1 cellular context compared by ENCODE assay signal in the genomic region with DNA sequence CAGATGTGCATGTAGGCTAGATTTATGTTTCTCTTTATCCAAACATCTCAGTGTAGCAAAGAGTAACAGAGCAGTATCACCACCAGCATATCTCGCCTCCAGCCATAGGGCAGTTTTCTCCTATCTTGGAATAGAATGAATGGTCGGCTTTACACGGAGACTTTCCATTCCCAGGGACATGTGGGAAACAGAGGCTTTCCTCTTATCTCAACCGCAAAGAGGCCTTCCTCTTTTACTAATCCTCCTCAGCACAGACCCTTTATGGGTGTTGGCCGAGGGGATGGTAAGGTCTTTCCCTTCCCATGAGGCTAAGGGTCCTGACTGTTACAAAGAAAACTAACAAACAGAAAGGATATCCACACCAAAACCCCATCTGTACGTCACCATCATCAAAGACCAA.
TF ChIP-seq lines count a peak whose summit lies in the region.
"Not testable (repeated sequence)": the region's sequence is repeated elsewhere in the genome, so short reads cannot be mapped to it uniquely, and the experiment has no call there.

No MANE protein-coding gene starts in this region.

TF ChIP-seq in K562, 482 proteins besides CTCF, POLR2A, EP300 and RAD21:
- TF ChIP-seq DPF2 (IDR thresholded peaks at IDR 0.05), result peak; percentile 41; the same call in 1 of the 2 replicates
- TF ChIP-seq RCOR1 (IDR thresholded peaks at IDR 0.05; ENCODE audit: borderline replicate concordance in 1 of 2, low read depth in 2 of 2, low read length in 2 of 2), result peak in 1 of 2 experiments; percentile 32; a peak in 1 of 4 replicates
- peak; percentile 90 for TF ChIP-seq SPI1 (IDR thresholded peaks at IDR 0.05; ENCODE audit: borderline replicate concordance, low read depth, low read length)
- peak; percentile 60; the same call in 1 of the 2 replicates for TF ChIP-seq SMARCA4 (IDR thresholded peaks at IDR 0.05)
- TF ChIP-seq ESRRA (IDR thresholded peaks at IDR 0.05; ENCODE audit: borderline replicate concordance, low read depth), result peak; percentile 23; the same call in 1 of the 2 replicates
- TF ChIP-seq TCF3 (CRISPR knock-in tag; IDR thresholded peaks at IDR 0.05), result peak; percentile 35; the same call in 1 of the 2 replicates
- peak; percentile 76; the same call in 1 of the 2 replicates for TF ChIP-seq SMARCE1 (IDR thresholded peaks at IDR 0.05)
- peak; percentile 48; the same call in 1 of the 2 replicates for TF ChIP-seq CTBP1 (IDR thresholded peaks at IDR 0.05; ENCODE audit: borderline replicate concordance)
- peak; percentile 33; the same call in 1 of the 2 replicates for TF ChIP-seq CBFA2T3 (IDR thresholded peaks at IDR 0.05)
- TF ChIP-seq SOX6 (IDR thresholded peaks at IDR 0.05), result peak; percentile 25; the same call in 1 of the 2 replicates
- TF ChIP-seq JUND (IDR thresholded peaks at IDR 0.05; ENCODE audit: borderline replicate concordance, low read depth, low read length); TEAD4 (CRISPR knock-in tag; IDR thresholded peaks at IDR 0.05; ENCODE audit: borderline replicate concordance): not testable (repeated sequence)
- TF ChIP-seq JUND (tag; IDR thresholded peaks at IDR 0.05; ENCODE audit: borderline replicate concordance, low read depth, low read length), result peak; percentile 35; the same call in 1 of the 3 replicates
- peak; percentile 58 for TF ChIP-seq ARID1B (IDR thresholded peaks at IDR 0.05)
- peak; percentile 22; the same call in 1 of the 2 replicates for TF ChIP-seq TEAD4 (IDR thresholded peaks at IDR 0.05; ENCODE audit: low read length)
